In the genomic region with DNA sequence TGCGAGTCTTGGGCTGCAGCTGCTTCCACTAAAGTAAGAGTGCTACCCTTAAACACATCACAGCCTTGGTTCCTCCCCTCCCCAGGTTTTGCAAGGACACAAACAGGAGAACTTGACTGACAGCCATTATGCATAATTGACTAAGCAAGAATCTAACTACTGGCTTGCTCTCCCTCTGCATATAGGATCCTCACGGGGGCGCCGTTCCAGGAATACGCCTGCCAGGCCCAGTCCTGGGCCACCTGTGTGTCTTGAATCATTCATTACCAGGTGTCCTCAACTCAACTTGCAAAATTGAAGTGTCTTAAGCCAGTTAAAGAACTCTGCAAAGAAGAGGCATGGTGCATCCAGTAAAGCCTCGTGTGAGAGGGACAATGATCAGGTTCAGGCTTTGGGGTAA, we compare ENCODE assay signal across 17 cellular contexts.
"Had no signal": no experiment of that assay in that cellular context is flagged by ENCODE, and none has a peak within 500 bp of the region (broad histone marks: within the 10 kb centered on the region; RNA-seq: fewer than 3 reads in every experiment).

No MANE protein-coding gene starts in this region.

- H3K4me3 ChIP-seq: cardiac muscle cell, left ventricle myocardium inferior, stomach, suprapubic skin, tibial nerve had no signal

- H3K9me3 ChIP-seq: left ventricle myocardium inferior, stomach, suprapubic skin, tibial nerve had no signal

- H3K27me3 Mint-ChIP-seq: activated B cell treated with CpG ODN at 0.5 μM for 24 hours; activated CD4-positive, alpha-beta memory T cell treated with anti-CD3 and anti-CD28 coated beads for 36 hours; activated naive CD4-positive, alpha-beta T cell treated with anti-CD3 and anti-CD28 coated beads, Interleukin-2, amount 10 ng/mL, durations not matched to agents 7 days and 5 days; stimulated activated memory B cell treated with anti-CD40 and anti-IgM and Interleukin-4, amounts not matched to agents 10 μg/mL and 1 μg/mL and 100 μg/mL, for 72 hours had no signal

- H3K27me3 ChIP-seq: cardiac muscle cell, stomach, suprapubic skin, tibial nerve had no signal

- H3K27ac ChIP-seq: cardiac muscle cell, left ventricle myocardium inferior, stomach, suprapubic skin, tibial nerve had no signal

- DNase-seq: activated B cell treated with CpG ODN at 0.5 μM for 24 hours; activated CD4-positive, alpha-beta memory T cell treated with anti-CD3 and anti-CD28 coated beads for 36 hours; activated CD4-positive, alpha-beta T cell treated with anti-CD3 and anti-CD28 coated beads for 4 hours; activated effector memory CD4-positive, alpha-beta T cell treated with anti-CD3 and anti-CD28 coated beads, Interleukin-2, amount 50 U/mL, for 16 hours; activated naive CD4-positive, alpha-beta T cell treated with anti-CD3 and anti-CD28 coated beads, Interleukin-2, amount 10 ng/mL, durations not matched to agents 7 days and 5 days; cortex of kidney; left ventricle myocardium inferior; naive thymus-derived CD8-positive, alpha-beta T cell; small intestine; stimulated activated CD4-positive, alpha-beta T cell treated with anti-CD3 and anti-CD28 coated beads, Interleukin-2, amount 100 ng/mL, for 24 hours; stomach had no signal

- H3K4me3 Mint-ChIP-seq: activated B cell treated with CpG ODN at 0.5 μM for 24 hours; activated CD4-positive, alpha-beta memory T cell treated with anti-CD3 and anti-CD28 coated beads for 36 hours; activated naive CD4-positive, alpha-beta T cell treated with anti-CD3 and anti-CD28 coated beads, Interleukin-2, amount 10 ng/mL, durations not matched to agents 7 days and 5 days; mesothelial cell of epicardium; naive thymus-derived CD8-positive, alpha-beta T cell; stimulated activated memory B cell treated with anti-CD40 and anti-IgM and Interleukin-4, amounts not matched to agents 10 μg/mL and 1 μg/mL and 100 μg/mL, for 72 hours had no signal

- H3K4me1 Mint-ChIP-seq: activated B cell treated with CpG ODN at 0.5 μM for 24 hours; activated naive CD4-positive, alpha-beta T cell treated with anti-CD3 and anti-CD28 coated beads, Interleukin-2, amount 10 ng/mL, durations not matched to agents 7 days and 5 days; naive thymus-derived CD8-positive, alpha-beta T cell; stimulated activated memory B cell treated with anti-CD40 and anti-IgM and Interleukin-4, amounts not matched to agents 10 μg/mL and 1 μg/mL and 100 μg/mL, for 72 hours had no signal

- H3K9me3 Mint-ChIP-seq: activated B cell treated with CpG ODN at 0.5 μM for 24 hours; activated CD4-positive, alpha-beta memory T cell treated with anti-CD3 and anti-CD28 coated beads for 36 hours; activated naive CD4-positive, alpha-beta T cell treated with anti-CD3 and anti-CD28 coated beads, Interleukin-2, amount 10 ng/mL, durations not matched to agents 7 days and 5 days; mesothelial cell of epicardium; naive thymus-derived CD8-positive, alpha-beta T cell; stimulated activated memory B cell treated with anti-CD40 and anti-IgM and Interleukin-4, amounts not matched to agents 10 μg/mL and 1 μg/mL and 100 μg/mL, for 72 hours had no signal

- H3K4me1 ChIP-seq: tibial nerve had no signal

- H3K27ac Mint-ChIP-seq: activated B cell treated with CpG ODN at 0.5 μM for 24 hours; activated CD4-positive, alpha-beta memory T cell treated with anti-CD3 and anti-CD28 coated beads for 36 hours; activated naive CD4-positive, alpha-beta T cell treated with anti-CD3 and anti-CD28 coated beads, Interleukin-2, amount 10 ng/mL, durations not matched to agents 7 days and 5 days; mesothelial cell of epicardium; naive thymus-derived CD8-positive, alpha-beta T cell; stimulated activated memory B cell treated with anti-CD40 and anti-IgM and Interleukin-4, amounts not matched to agents 10 μg/mL and 1 μg/mL and 100 μg/mL, for 72 hours had no signal

- H3K36me3 Mint-ChIP-seq: activated CD4-positive, alpha-beta memory T cell treated with anti-CD3 and anti-CD28 coated beads for 36 hours; activated naive CD4-positive, alpha-beta T cell treated with anti-CD3 and anti-CD28 coated beads, Interleukin-2, amount 10 ng/mL, durations not matched to agents 7 days and 5 days; mesothelial cell of epicardium; naive thymus-derived CD8-positive, alpha-beta T cell; stimulated activated memory B cell treated with anti-CD40 and anti-IgM and Interleukin-4, amounts not matched to agents 10 μg/mL and 1 μg/mL and 100 μg/mL, for 72 hours had no signal

- H3K36me3 ChIP-seq: cardiac muscle cell, left ventricle myocardium inferior, stomach, suprapubic skin, tibial nerve had no signal

- ATAC-seq: naive thymus-derived CD8-positive, alpha-beta T cell; sciatic nerve; stimulated activated memory B cell treated with anti-CD40 and anti-IgM and Interleukin-4, amounts not matched to agents 10 μg/mL and 1 μg/mL and 100 μg/mL, for 72 hours had no signal
